In the genomic region with DNA sequence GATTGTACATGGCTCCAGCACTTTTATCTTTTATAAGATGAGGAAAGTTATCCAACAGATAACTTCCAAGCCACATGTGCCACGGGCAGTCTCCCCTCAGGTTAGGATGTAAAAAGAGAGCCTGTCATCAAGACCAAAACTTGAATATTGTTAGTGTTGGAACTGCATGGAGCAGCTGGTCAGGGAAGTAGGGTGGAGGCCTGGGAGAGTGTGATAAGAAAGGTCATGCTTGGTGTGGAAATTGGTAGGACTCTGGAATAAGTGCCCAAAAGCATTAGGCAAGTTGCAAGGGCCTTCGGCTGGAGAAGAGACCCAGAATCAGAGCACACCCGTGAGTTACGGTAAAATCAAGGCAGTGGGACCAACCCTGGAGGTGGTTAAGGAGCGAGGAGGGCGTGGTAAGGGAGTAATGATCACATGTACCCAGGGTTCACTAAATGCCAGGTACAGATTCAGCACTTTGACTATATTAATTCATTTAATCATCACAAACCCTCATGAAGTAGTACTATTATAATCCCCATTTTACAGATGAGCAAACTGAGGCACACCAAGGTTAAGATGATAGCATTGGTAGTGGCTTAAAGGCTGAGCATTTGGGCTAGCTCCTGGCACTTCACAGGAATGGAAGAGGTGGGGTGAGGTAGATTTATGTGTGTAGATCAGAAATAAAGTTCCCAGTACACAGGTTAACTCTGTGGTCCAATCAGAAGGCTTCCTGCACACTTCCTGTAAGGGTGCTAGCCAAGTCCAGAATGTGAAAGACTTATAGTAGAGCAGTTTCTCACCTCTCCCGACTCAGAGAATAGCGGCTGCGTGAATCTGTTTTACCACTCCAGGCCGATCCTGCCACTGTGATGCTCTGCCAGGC, we compare ENCODE assay signal across 1 cellular context.
A peak's percentile ranks its signal among the peaks of the same experiment; 100 is the strongest.
TF ChIP-seq lines count a peak whose summit lies in the region.

No MANE protein-coding gene starts in this region.

TF ChIP-seq in K562, 482 proteins besides CTCF, POLR2A, EP300 and RAD21 (continued from another document):
- TF ChIP-seq RREB1 (CRISPR knock-in tag; IDR thresholded peaks at IDR 0.05) (no peak), L3MBTL2 (IDR thresholded peaks at IDR 0.05) (no peak), NR3C1 (CRISPR knock-in tag; IDR thresholded peaks at IDR 0.05) (no peak), CBFA2T2 (conservative IDR thresholded peaks at IDR 0.05) (0 out of 2 replicates have a peak, but pooled peaks have one; percentile 3), PRMT5 (CRISPR knock-in tag; IDR thresholded peaks at IDR 0.05) (no peak), FOXJ3 (CRISPR knock-in tag; IDR thresholded peaks at IDR 0.05) (no peak), SAP30 (IDR thresholded peaks at IDR 0.05; ENCODE audit: borderline replicate concordance, insufficient read depth, low read depth, low read length, poor library complexity, severe bottlenecking) (no peak), PHF20 (IDR thresholded peaks at IDR 0.05; ENCODE audit: partially characterized antibody) (no peak), ARHGAP35 (IDR thresholded peaks at IDR 0.05; ENCODE audit: partially characterized antibody) (no peak), POLR2AphosphoS2 (IDR thresholded peaks at IDR 0.05; ENCODE audit: low read length) (no peak), SRSF9 (IDR thresholded peaks at IDR 0.05; ENCODE audit: borderline replicate concordance, low read depth, low read length) (no peak), FOSL1 (tag; conservative IDR thresholded peaks at IDR 0.05) (no peak), SIN3A (IDR thresholded peaks at IDR 0.05; ENCODE audit: borderline replicate concordance in 2 of 2, control insufficient read depth in 1 of 2, low read depth in 2 of 2, low read length in 2 of 2) (no peak), ZHX1 (conservative IDR thresholded peaks at IDR 0.05; ENCODE audit: low read length) (no peak), BCOR (IDR thresholded peaks at IDR 0.05) (peak; percentile 68; the same call in 1 of the 2 replicates), STAG1 (CRISPR knock-in tag; IDR thresholded peaks at IDR 0.05; ENCODE audit: borderline replicate concordance) (no peak), POLR2AphosphoS5 (IDR thresholded peaks at IDR 0.05; ENCODE audit: control insufficient read depth, insufficient read depth, low read depth, low read length) (no peak), XRCC3 (IDR thresholded peaks at IDR 0.05) (no peak), CBX5 (IDR thresholded peaks at IDR 0.05; ENCODE audit: borderline replicate concordance, low read depth) (no peak), PATZ1 (CRISPR knock-in tag; IDR thresholded peaks at IDR 0.05; ENCODE audit: borderline replicate concordance) (no peak), TSC22D4 (tag; IDR thresholded peaks at IDR 0.05) (no peak), RBM25 (IDR thresholded peaks at IDR 0.05; ENCODE audit: low read depth, low read length, severe bottlenecking) (peak; percentile 83), ZNF134 (CRISPR knock-in tag; conservative IDR thresholded peaks at IDR 0.05) (no peak), MCM7 (IDR thresholded peaks at IDR 0.05) (no peak), MEIS2 (IDR thresholded peaks at IDR 0.05; ENCODE audit: partially characterized antibody) (no peak), CREBBP (IDR thresholded peaks at IDR 0.05; ENCODE audit: low read depth, low read length) (no peak), DIDO1 (tag; IDR thresholded peaks at IDR 0.05; ENCODE audit: low read depth) (no peak), ARID3A (IDR thresholded peaks at IDR 0.05; ENCODE audit: borderline replicate concordance, low read depth, low read length) (no peak), COPS2 (conservative IDR thresholded peaks at IDR 0.05) (no peak), XRCC5 (IDR thresholded peaks at IDR 0.05; ENCODE audit: low read depth, low read length) (no peak), SMAD4 (CRISPR knock-in tag; conservative IDR thresholded peaks at IDR 0.05) (no peak), HOMEZ (CRISPR knock-in tag; IDR thresholded peaks at IDR 0.05) (no peak), RBBP5 (IDR thresholded peaks at IDR 0.05; ENCODE audit: borderline replicate concordance, insufficient read depth, low read length, poor library complexity, severe bottlenecking) (no peak), FOXJ2 (tag; IDR thresholded peaks at IDR 0.05) (no peak), ATF3 (IDR thresholded peaks at IDR 0.05) (no peak), ATF3 (CRISPR knock-in tag; conservative IDR thresholded peaks at IDR 0.05) (no peak), TBL1XR1 (IDR thresholded peaks at IDR 0.05; ENCODE audit: low read length in 2 of 2) (no peak)
- TF ChIP-seq, protein P1, sequence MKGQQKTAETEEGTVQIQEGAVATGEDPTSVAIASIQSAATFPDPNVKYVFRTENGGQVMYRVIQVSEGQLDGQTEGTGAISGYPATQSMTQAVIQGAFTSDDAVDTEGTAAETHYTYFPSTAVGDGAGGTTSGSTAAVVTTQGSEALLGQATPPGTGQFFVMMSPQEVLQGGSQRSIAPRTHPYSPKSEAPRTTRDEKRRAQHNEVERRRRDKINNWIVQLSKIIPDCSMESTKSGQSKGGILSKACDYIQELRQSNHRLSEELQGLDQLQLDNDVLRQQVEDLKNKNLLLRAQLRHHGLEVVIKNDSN (CRISPR knock-in tag; IDR thresholded peaks at IDR 0.05): no peak
- TF ChIP-seq, protein P2, sequence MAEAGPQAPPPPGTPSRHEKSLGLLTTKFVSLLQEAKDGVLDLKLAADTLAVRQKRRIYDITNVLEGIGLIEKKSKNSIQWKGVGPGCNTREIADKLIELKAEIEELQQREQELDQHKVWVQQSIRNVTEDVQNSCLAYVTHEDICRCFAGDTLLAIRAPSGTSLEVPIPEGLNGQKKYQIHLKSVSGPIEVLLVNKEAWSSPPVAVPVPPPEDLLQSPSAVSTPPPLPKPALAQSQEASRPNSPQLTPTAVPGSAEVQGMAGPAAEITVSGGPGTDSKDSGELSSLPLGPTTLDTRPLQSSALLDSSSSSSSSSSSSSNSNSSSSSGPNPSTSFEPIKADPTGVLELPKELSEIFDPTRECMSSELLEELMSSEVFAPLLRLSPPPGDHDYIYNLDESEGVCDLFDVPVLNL (CRISPR knock-in tag; IDR thresholded peaks at IDR 0.05; ENCODE audit: low read depth): no peak
- TF ChIP-seq, protein P3, sequence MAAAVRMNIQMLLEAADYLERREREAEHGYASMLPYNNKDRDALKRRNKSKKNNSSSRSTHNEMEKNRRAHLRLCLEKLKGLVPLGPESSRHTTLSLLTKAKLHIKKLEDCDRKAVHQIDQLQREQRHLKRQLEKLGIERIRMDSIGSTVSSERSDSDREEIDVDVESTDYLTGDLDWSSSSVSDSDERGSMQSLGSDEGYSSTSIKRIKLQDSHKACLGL (CRISPR knock-in tag; IDR thresholded peaks at IDR 0.05; ENCODE audit: borderline replicate concordance, poor library complexity, severe bottlenecking): no peak
- TF ChIP-seq, protein P4, sequence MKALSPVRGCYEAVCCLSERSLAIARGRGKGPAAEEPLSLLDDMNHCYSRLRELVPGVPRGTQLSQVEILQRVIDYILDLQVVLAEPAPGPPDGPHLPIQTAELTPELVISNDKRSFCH (CRISPR knock-in tag; IDR thresholded peaks at IDR 0.05): no peak
- TF ChIP-seq, protein P4 (tag; IDR thresholded peaks at IDR 0.05): peak; percentile 82
TF ChIP-seq in K562: peak in this region for 10.
